In the genomic region with DNA sequence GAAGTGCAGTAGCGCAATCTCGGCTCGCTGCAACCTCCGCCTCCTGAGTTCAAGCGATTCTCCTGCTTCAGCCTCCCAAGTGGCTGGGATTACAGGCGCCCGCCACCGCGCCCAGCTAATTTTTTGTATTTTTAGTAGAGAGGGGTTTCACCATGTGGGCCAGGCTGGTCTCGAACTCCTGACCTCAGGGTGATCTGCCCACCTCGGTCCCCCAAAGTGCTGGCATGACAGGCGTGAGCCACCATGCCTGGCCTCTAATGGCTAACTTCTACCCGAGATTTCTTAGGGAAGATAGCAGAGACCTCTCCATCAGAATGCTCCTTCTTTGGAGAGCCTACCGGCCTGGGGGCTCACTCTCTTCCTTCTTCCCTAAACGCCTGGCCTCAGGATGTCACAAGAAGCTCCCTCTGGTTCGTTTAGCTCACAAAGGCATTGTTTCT, we compare ENCODE assay signal across 6 cellular contexts. TPM values are rescaled to one million over a fixed set of nuclear protein-coding genes. Genes with fewer than 3 reads are reported as not detected.
DNase-seq lines count a peak whose midpoint lies in the region; ATAC-seq, FAIRE-seq and TF ChIP-seq lines count a peak whose summit lies in the region.
"Not testable (repeated sequence)": the region's sequence is repeated elsewhere in the genome, so short reads cannot be mapped to it uniquely, and the experiment has no call there.

No MANE protein-coding gene starts in this region.

- not testable (repeated sequence) for FAIRE-seq in GM12878 (lab: Jason Lieb, UNC)

- ATAC-seq in GM12878, heart right ventricle: not testable (repeated sequence)

- not testable (repeated sequence) for H3K36me3 ChIP-seq in SK-N-SH (replicated peaks in 1 of 2; ENCODE audit: control insufficient read depth in 1 of 2, insufficient read depth in 2 of 2, low read length in 1 of 2); GM12878 (ENCODE audit: control insufficient read depth in 2 of 2, insufficient read depth in 2 of 2, low read length in 1 of 2)
- H3K36me3 ChIP-seq in heart right ventricle (peaks cover 0 to 23% (median 15%) of the 10 kb centered on the region in 9 donors), thyroid gland (peaks cover 10 to 11% of the 10 kb centered on the region in 2 donors)

- BruUV-seq in GM12878 (replicated peaks; lab: Mats Ljungman, UMichigan), result not testable (repeated sequence)

- H3K9me3 ChIP-seq in SK-N-SH; GM12878 (replicated peaks; ENCODE audit: control insufficient read depth, insufficient read depth, low read length); heart right ventricle; thyroid gland: not testable (repeated sequence)

- H2AFZ ChIP-seq in SK-N-SH (ENCODE audit: low read depth), result peak overlapping the region; percentile 97
- H2AFZ ChIP-seq in GM12878 (ENCODE audit: control insufficient read depth, low read depth, low read length), result peak overlapping the region; percentile 98

- H3K4me1 Mint-ChIP-seq in neural crest cell, result peaks cover 33% of the 10 kb centered on the region

- CTCF ChIA-PET in SK-N-SH (lab: Yijun Ruan, JAX) (interaction anchor here (0.7 to 2.7 kb wide), 17 partner anchors 9 to 1089 kb away, joined by 3 to 14 read pairs (median 4); a partner anchor contains a TSS), GM12878 (lab: Yijun Ruan, JAX) (interaction anchor here (0.6 to 2.3 kb wide), 8 partner anchors 10 to 266 kb away, joined by 3 to 17 read pairs (median 6); a partner anchor contains a TSS)

- H3K9me2 ChIP-seq in SK-N-SH, result not testable (repeated sequence)

- H3K4me3 ChIP-seq in GM12864 (ENCODE audit: low read depth, low read length) (peak overlapping the region; percentile 73), SK-N-SH (ENCODE audit: low read depth in 2 of 2, low read length in 1 of 2) (peak overlapping the region; percentile 78 to 85), GM12878 (peak overlapping the region; percentile 94), heart right ventricle (peak overlapping the region; percentile 4 to 93 (median 76)), thyroid gland (replicated peaks in 1 of 3) (peak overlapping the region in 1 of 3 donors; percentile 24)

- not testable (repeated sequence) for TF ChIP-seq RAD21 in SK-N-SH (IDR thresholded peaks at IDR 0.05; ENCODE audit: low read length); GM12878 (IDR thresholded peaks at IDR 0.05; ENCODE audit: insufficient read depth, low read depth, low read length)

- not testable (repeated sequence) for TF ChIP-seq EP300 in SK-N-SH (IDR thresholded peaks at IDR 0.05; ENCODE audit: borderline replicate concordance in 1 of 2, low read depth in 1 of 2, low read length in 1 of 2); GM12878 (IDR thresholded peaks at IDR 0.05; ENCODE audit: borderline replicate concordance in 1 of 2, control insufficient read depth in 1 of 2, low read depth in 2 of 2, low read length in 2 of 2)

- SMC1A ChIA-PET in GM12878 (lab: Charles Lee; ENCODE audit: uncharacterized antibody, unreplicated experiment), result interaction anchor here (0.5 to 2.9 kb wide), 9 partner anchors 27 to 935 kb away, joined by 3 to 24 read pairs (median 5); a partner anchor contains a TSS

- POLR2A ChIA-PET in SK-N-SH (lab: Yijun Ruan, JAX), result interaction anchor here (1.3 to 2.4 kb wide), 2 partner anchors 16 to 29 kb away, joined by 4 to 16 read pairs; no protein-coding TSS in a partner anchor
- POLR2A ChIA-PET in GM12878 (lab: Charles Lee), result interaction anchor here (0.6 to 2.5 kb wide), 13 partner anchors 12 to 347 kb away, joined by 3 to 22 read pairs (median 3); a partner anchor contains a TSS

- H3K4me1 ChIP-seq in SK-N-SH (ENCODE audit: control insufficient read depth in 1 of 2, insufficient read depth in 2 of 2, low read depth in 1 of 2, low read length in 1 of 2) (peaks cover 0 to 14% of the 10 kb centered on the region in 2 experiments; a peak in 1 of 4 replicates), GM12878 (ENCODE audit: control insufficient read depth, insufficient read depth, low read length) (peaks cover 11% of the 10 kb centered on the region), heart right ventricle (peaks cover 8 to 29% (median 21%) of the 10 kb centered on the region in 9 donors), thyroid gland (peaks cover 17 to 22% of the 10 kb centered on the region in 2 donors)

- H4K20me1 ChIP-seq in SK-N-SH (ENCODE audit: insufficient read depth); GM12878 (ENCODE audit: control insufficient read depth, insufficient read depth): not testable (repeated sequence)

- H3F3A ChIP-seq in SK-N-SH (replicated peaks; ENCODE audit: insufficient read depth), result peaks cover 15% of the 10 kb centered on the region

- in situ Hi-C loops in GM12878 (cut with MboI), result not testable (repeated sequence)

- peak overlapping the region; percentile 66; the same call in 1 of the 2 replicates for H3K9ac ChIP-seq in SK-N-SH
- peak overlapping the region; percentile 73; the same call in 1 of the 2 replicates for H3K9ac ChIP-seq in GM12878 (ENCODE audit: control insufficient read depth, insufficient read depth, low read length)

- H3K27me3 ChIP-seq in SK-N-SH (ENCODE audit: insufficient read depth); GM12878 (replicated peaks in 1 of 2; ENCODE audit: control insufficient read depth in 2 of 2, insufficient read depth in 2 of 2, low read length in 1 of 2); heart right ventricle; thyroid gland: not testable (repeated sequence)

- RAD21 ChIA-PET in GM12878 (lab: Charles Lee; ENCODE audit: unreplicated experiment), result interaction anchor here (0.6 to 0.7 kb wide), 2 partner anchors 27 to 108 kb away, joined by 3 read pairs; a partner anchor contains a TSS

- H3K27ac ChIP-seq in SK-N-SH (ENCODE audit: low read depth in 2 of 2, low read length in 1 of 2) (peak overlapping the region; percentile 79 to 81), heart right ventricle (peak overlapping the region in 9 of 10 donors; percentile 30 to 90 (median 66)), thyroid gland (peak overlapping the region; percentile 36 to 85 (median 84))
- not testable (repeated sequence) for H3K27ac ChIP-seq in GM12878 (ENCODE audit: control insufficient read depth, insufficient read depth)

- H3K4me2 ChIP-seq in SK-N-SH (peak overlapping the region; percentile 86), GM12878 (ENCODE audit: control insufficient read depth, insufficient read depth) (peak overlapping the region; percentile 99; the same call in 1 of the 2 replicates)

- peak overlapping the region; percentile 97 for H3K4me3 Mint-ChIP-seq in neural crest cell

- not testable (repeated sequence) for DNase-seq in GM12864 (ENCODE audit: low read depth); GM12878 (ENCODE audit: low read depth, low spot score); heart right ventricle; neural crest cell (ENCODE audit: low read depth, low spot score); thyroid gland
- peak; percentile 17 for DNase-seq in SK-N-SH

- intact Hi-C loops in GM12878 (cut with micrococcal nuclease; ENCODE audit: unreplicated experiment), result not testable (repeated sequence)
- intact Hi-C loops in heart right ventricle (cut with DNase I) (loop anchor here in 2 of 10 donors (1.0 to 10.0 kb wide), 2 partner anchors 29 to 179 kb away; a partner anchor contains a TSS), thyroid gland (cut with DNase I) (loop anchor here (5.0 kb wide), 1 partner anchor 33 kb away; a partner anchor contains a TSS)

- H3K27me3 Mint-ChIP-seq in neural crest cell (ENCODE audit: low read depth), result not testable (repeated sequence)

- H3K9me3 Mint-ChIP-seq in neural crest cell, result not testable (repeated sequence)

- TF ChIP-seq POLR2A in GM12878 (IDR thresholded peaks at IDR 0.05; ENCODE audit: low read depth, low read length); thyroid gland (IDR thresholded peaks at IDR 0.05): not testable (repeated sequence)

- not testable (repeated sequence) for H3K79me2 ChIP-seq in SK-N-SH (ENCODE audit: insufficient read depth); GM12878 (ENCODE audit: control insufficient read depth, insufficient read depth, low read length)

- peak overlapping the region; percentile 98 for H3K27ac Mint-ChIP-seq in neural crest cell (ENCODE audit: unreplicated experiment)

- 23% methylated on average over 15 of the region's 16 CpGs for WGBS in SK-N-SH (ENCODE audit: low lambda C conversion rate)
- WGBS in GM12878 (ENCODE audit: insufficient coverage, insufficient replicate concordance, low lambda C conversion rate, missing lambda C conversion rate), result 3% methylated on average over 16 of the region's 16 CpGs
- 16 to 18% methylated on average over 16 of the region's 16 CpGs for WGBS in heart right ventricle, 2 donors
- WGBS in thyroid gland, 2 donors, result 13 to 17% methylated on average over 16 of the region's 16 CpGs

- not testable (repeated sequence) for TF ChIP-seq CTCF in GM12864 (IDR thresholded peaks at IDR 0.05; ENCODE audit: low read depth, low read length, missing control alignments); SK-N-SH (IDR thresholded peaks at IDR 0.05); GM12878 (IDR thresholded peaks at IDR 0.05 in 2 of 3, conservative IDR thresholded peaks at IDR 0.05 in 1 of 3; ENCODE audit: control insufficient read depth in 2 of 3, extremely low read depth in 1 of 3, insufficient read depth in 1 of 3, low read depth in 3 of 3, low read length in 3 of 3); heart right ventricle (IDR thresholded peaks at IDR 0.05); neural crest cell (conservative IDR thresholded peaks at IDR 0.05); thyroid gland (IDR thresholded peaks at IDR 0.05)

- not testable (repeated sequence) for H3K36me3 Mint-ChIP-seq in neural crest cell (ENCODE audit: low read depth)

RNA-seq across cellular contexts. Expression of a gene that starts 1.5 kb away (rescaled TPM):
- 42.2 and 43.0 TPM in 2 replicates for polyA plus RNA-seq in SK-N-SH (2012; rRNA removed)
- polyA plus RNA-seq in SK-N-SH (2012; cell fraction: cytosol; rRNA removed), result 26.4 and 32.7 TPM in 2 replicates
- 31.9 and 35.3 TPM in 2 replicates for polyA plus RNA-seq in SK-N-SH (2012; cell fraction: nucleus; rRNA removed)
- 19.6 and 19.9 TPM in 2 replicates for total RNA-seq in GM12878 (2013; cell fraction: nucleolus; rRNA removed)
- 24.6 and 26.9 TPM in 2 replicates for total RNA-seq in GM12878 (2014; rRNA removed)
- 18.8 and 20.3 TPM in 2 replicates for total RNA-seq in GM12878 (2014; rRNA removed; fragmentation: Illumina TruSeq; extraction: Trizol)
- total RNA-seq in GM12878 (2021), result 22.5 and 22.7 TPM in 2 replicates
- polyA plus RNA-seq in GM12878 (2011; ENCODE audit: low read depth), result 17.0 TPM
- polyA plus RNA-seq in GM12878 (2011; rRNA removed), result 13.0 and 22.4 TPM in 2 replicates
- 31.4 and 33.5 TPM in 2 replicates for polyA plus RNA-seq in GM12878 (2011; cell fraction: cytosol; rRNA removed)
- 16.9 and 20.6 TPM in 2 replicates for polyA plus RNA-seq in GM12878 (2011; cell fraction: nucleus; rRNA removed)
- polyA plus RNA-seq in GM12878 (2012), result 24.3 and 29.0 TPM in 2 replicates
- 16.3 and 21.5 TPM in 2 replicates for polyA plus RNA-seq in GM12878 (2014; fragmentation: Illumina TruSeq; extraction: Trizol)
- 10 to 100 TPM in 1 of 2 experiments, 1 to 10 TPM in 1; 7.2 to 12.5 TPM for polyA plus RNA-seq in GM12878 (2014; fragmentation: Nextera tagmentation; extraction: Ambion mirVana)
- polyA plus RNA-seq in GM12878 (2014; rRNA removed), result 26.7 and 28.1 TPM in 2 replicates
- 10 to 100 TPM; 18.5 to 21.8 TPM for polyA plus RNA-seq in GM12878 (2016; fragmentation: Nextera tagmentation; extraction: Ambion mirVana)
- 17.0 and 28.1 TPM in 2 replicates for polyA minus RNA-seq in GM12878 (2011; rRNA and poly(A)+ RNA removed)
- 4.1 and 7.6 TPM in 2 replicates for polyA minus RNA-seq in GM12878 (2011; cell fraction: cytosol; rRNA and poly(A)+ RNA removed)
- polyA minus RNA-seq in GM12878 (2011; cell fraction: nucleus; rRNA and poly(A)+ RNA removed), result 7.3 and 8.6 TPM in 2 replicates
- total RNA-seq in heart right ventricle, result 10 to 100 TPM; 18.1 to 32.4 (median 22.3) TPM
- polyA plus RNA-seq in heart right ventricle, result 10 to 100 TPM; 15.7 to 48.0 TPM
- 46.3 and 49.9 TPM in 2 replicates for total RNA-seq in neural crest cell
- total RNA-seq in thyroid gland, result 10 to 100 TPM; 54.4 to 98.1 (median 65.9) TPM

RNA-seq across cellular contexts. Expression of a gene that starts 14.7 kb away (rescaled TPM):
- polyA plus RNA-seq in SK-N-SH (2012; rRNA removed), result 0.26 and 0.49 TPM in 2 replicates
- polyA plus RNA-seq in SK-N-SH (2012; cell fraction: cytosol; rRNA removed), result 0.18 and 0.26 TPM in 2 replicates
- 0.40 and 0.66 TPM in 2 replicates for polyA plus RNA-seq in SK-N-SH (2012; cell fraction: nucleus; rRNA removed)
- not detected in 2 replicates for total RNA-seq in GM12878 (2013; cell fraction: nucleolus; rRNA removed)
- total RNA-seq in GM12878 (2014; rRNA removed), result 0.06 TPM in 1 of 2 replicates, not detected in the other
- total RNA-seq in GM12878 (2014; rRNA removed; fragmentation: Illumina TruSeq; extraction: Trizol), result 0.09 TPM in 1 of 2 replicates, not detected in the other
- 0.18 and 0.56 TPM in 2 replicates for total RNA-seq in GM12878 (2021)
- not detected for polyA plus RNA-seq in GM12878 (2011; ENCODE audit: low read depth)
- polyA plus RNA-seq in GM12878 (2011; rRNA removed), result 0.04 TPM in 1 of 2 replicates, not detected in the other
- polyA plus RNA-seq in GM12878 (2011; cell fraction: cytosol; rRNA removed), result 0.03 TPM in 2 replicates
- polyA plus RNA-seq in GM12878 (2011; cell fraction: nucleus; rRNA removed), result 0.41 TPM in 1 of 2 replicates, not detected in the other
- polyA plus RNA-seq in GM12878 (2012), result not detected in 2 replicates
- 0.15 TPM in 1 of 2 replicates, not detected in the other for polyA plus RNA-seq in GM12878 (2014; fragmentation: Illumina TruSeq; extraction: Trizol)
- under 1 TPM in 1 of 2 experiments, not detected in 1; 0.05 TPM for polyA plus RNA-seq in GM12878 (2014; fragmentation: Nextera tagmentation; extraction: Ambion mirVana)
- polyA plus RNA-seq in GM12878 (2014; rRNA removed), result 0.19 and 0.24 TPM in 2 replicates
- polyA plus RNA-seq in GM12878 (2016; fragmentation: Nextera tagmentation; extraction: Ambion mirVana), result under 1 TPM in 1 of 2 experiments, not detected in 1; 0.16 TPM
- 0.46 TPM in 1 of 2 replicates, not detected in the other for polyA minus RNA-seq in GM12878 (2011; rRNA and poly(A)+ RNA removed)
- polyA minus RNA-seq in GM12878 (2011; cell fraction: cytosol; rRNA and poly(A)+ RNA removed), result not detected in 2 replicates
- not detected in 2 replicates for polyA minus RNA-seq in GM12878 (2011; cell fraction: nucleus; rRNA and poly(A)+ RNA removed)
- under 1 TPM in 2 of 10 donors, not detected in 8; 0.14 to 0.24 TPM for total RNA-seq in heart right ventricle
- polyA plus RNA-seq in heart right ventricle, result under 1 TPM in 1 of 2 donors, not detected in 1; 0.03 TPM
- 0.32 and 0.84 TPM in 2 replicates for total RNA-seq in neural crest cell
- total RNA-seq in thyroid gland, result 10 to 100 TPM in 2 of 4 donors, 1 to 10 TPM in 2; 1.6 to 16.2 (median 7.7) TPM

RNA-seq across cellular contexts. Expression of a gene that starts 33.4 kb away (rescaled TPM):
- polyA plus RNA-seq in SK-N-SH (2012; rRNA removed), result 50.1 and 72.0 TPM in 2 replicates
- polyA plus RNA-seq in SK-N-SH (2012; cell fraction: cytosol; rRNA removed), result 25.3 and 39.7 TPM in 2 replicates
- polyA plus RNA-seq in SK-N-SH (2012; cell fraction: nucleus; rRNA removed), result 209 and 212 TPM in 2 replicates
- 47.5 and 55.2 TPM in 2 replicates for total RNA-seq in GM12878 (2013; cell fraction: nucleolus; rRNA removed)
- total RNA-seq in GM12878 (2014; rRNA removed), result 42.6 and 46.3 TPM in 2 replicates
- 18.3 and 20.9 TPM in 2 replicates for total RNA-seq in GM12878 (2014; rRNA removed; fragmentation: Illumina TruSeq; extraction: Trizol)
- total RNA-seq in GM12878 (2021), result 50.3 and 53.2 TPM in 2 replicates
- polyA plus RNA-seq in GM12878 (2011; ENCODE audit: low read depth), result 23.2 TPM
- polyA plus RNA-seq in GM12878 (2011; rRNA removed), result 17.9 and 31.5 TPM in 2 replicates
- polyA plus RNA-seq in GM12878 (2011; cell fraction: cytosol; rRNA removed), result 38.3 and 47.1 TPM in 2 replicates
- 134 and 176 TPM in 2 replicates for polyA plus RNA-seq in GM12878 (2011; cell fraction: nucleus; rRNA removed)
- polyA plus RNA-seq in GM12878 (2012), result 41.2 and 41.8 TPM in 2 replicates
- polyA plus RNA-seq in GM12878 (2014; fragmentation: Illumina TruSeq; extraction: Trizol), result 13.4 and 32.5 TPM in 2 replicates
- polyA plus RNA-seq in GM12878 (2014; fragmentation: Nextera tagmentation; extraction: Ambion mirVana), result 1 to 10 TPM; 1.7 to 5.2 TPM
- 40.1 and 41.0 TPM in 2 replicates for polyA plus RNA-seq in GM12878 (2014; rRNA removed)
- polyA plus RNA-seq in GM12878 (2016; fragmentation: Nextera tagmentation; extraction: Ambion mirVana), result 10 to 100 TPM; 40.6 to 46.8 TPM
- polyA minus RNA-seq in GM12878 (2011; rRNA and poly(A)+ RNA removed), result 52.4 and 71.9 TPM in 2 replicates
- 26.7 and 32.2 TPM in 2 replicates for polyA minus RNA-seq in GM12878 (2011; cell fraction: cytosol; rRNA and poly(A)+ RNA removed)
- 17.5 and 29.8 TPM in 2 replicates for polyA minus RNA-seq in GM12878 (2011; cell fraction: nucleus; rRNA and poly(A)+ RNA removed)
- total RNA-seq in heart right ventricle, result 10 to 100 TPM in 9 of 10 donors, 1 to 10 TPM in 1; 6.4 to 18.7 (median 14.2) TPM
- polyA plus RNA-seq in heart right ventricle, result 10 to 100 TPM; 13.2 to 21.7 TPM
- total RNA-seq in neural crest cell, result 202 and 205 TPM in 2 replicates
- 10 to 100 TPM; 26.9 to 47.7 (median 38.7) TPM for total RNA-seq in thyroid gland

RNA-seq across cellular contexts. Expression of a gene that starts 36.6 kb away (rescaled TPM):
- polyA plus RNA-seq in SK-N-SH (2012; rRNA removed), result 52.4 and 96.3 TPM in 2 replicates
- polyA plus RNA-seq in SK-N-SH (2012; cell fraction: cytosol; rRNA removed), result 52.5 and 64.0 TPM in 2 replicates
- polyA plus RNA-seq in SK-N-SH (2012; cell fraction: nucleus; rRNA removed), result 58.0 and 64.5 TPM in 2 replicates
- 55.2 and 66.8 TPM in 2 replicates for total RNA-seq in GM12878 (2013; cell fraction: nucleolus; rRNA removed)
- total RNA-seq in GM12878 (2014; rRNA removed), result 23.5 and 24.0 TPM in 2 replicates
- total RNA-seq in GM12878 (2014; rRNA removed; fragmentation: Illumina TruSeq; extraction: Trizol), result 5.9 and 8.1 TPM in 2 replicates
- 27.2 and 29.3 TPM in 2 replicates for total RNA-seq in GM12878 (2021)
- 8.8 TPM for polyA plus RNA-seq in GM12878 (2011; ENCODE audit: low read depth)
- 5.1 and 12.8 TPM in 2 replicates for polyA plus RNA-seq in GM12878 (2011; rRNA removed)
- 11.5 and 13.7 TPM in 2 replicates for polyA plus RNA-seq in GM12878 (2011; cell fraction: cytosol; rRNA removed)
- polyA plus RNA-seq in GM12878 (2011; cell fraction: nucleus; rRNA removed), result 42.5 and 57.1 TPM in 2 replicates
- 20.1 and 23.6 TPM in 2 replicates for polyA plus RNA-seq in GM12878 (2012)
- polyA plus RNA-seq in GM12878 (2014; fragmentation: Illumina TruSeq; extraction: Trizol), result 1.00 and 4.6 TPM in 2 replicates
- polyA plus RNA-seq in GM12878 (2014; fragmentation: Nextera tagmentation; extraction: Ambion mirVana), result under 1 TPM; 0.11 to 0.33 TPM
- 12.7 and 17.7 TPM in 2 replicates for polyA plus RNA-seq in GM12878 (2014; rRNA removed)
- 10 to 100 TPM; 39.1 to 40.5 TPM for polyA plus RNA-seq in GM12878 (2016; fragmentation: Nextera tagmentation; extraction: Ambion mirVana)
- 14.0 and 14.9 TPM in 2 replicates for polyA minus RNA-seq in GM12878 (2011; rRNA and poly(A)+ RNA removed)
- 14.2 and 14.9 TPM in 2 replicates for polyA minus RNA-seq in GM12878 (2011; cell fraction: cytosol; rRNA and poly(A)+ RNA removed)
- 45.8 and 51.9 TPM in 2 replicates for polyA minus RNA-seq in GM12878 (2011; cell fraction: nucleus; rRNA and poly(A)+ RNA removed)
- 100 to 1,000 TPM; 126 to 258 (median 169) TPM for total RNA-seq in heart right ventricle
- 100 to 1,000 TPM in 1 of 2 donors, 10 to 100 TPM in 1; 16.9 to 122 TPM for polyA plus RNA-seq in heart right ventricle
- 78.5 and 82.5 TPM in 2 replicates for total RNA-seq in neural crest cell
- 100 to 1,000 TPM; 194 to 330 (median 256) TPM for total RNA-seq in thyroid gland

RNA-seq across cellular contexts. Expression of a gene that starts 37.7 kb away (rescaled TPM):
- polyA plus RNA-seq in SK-N-SH (2012; rRNA removed) (8.3 and 8.4 TPM in 2 replicates), GM12878 (2011; rRNA removed) (0.76 and 2.1 TPM in 2 replicates), GM12878 (2014; fragmentation: Illumina TruSeq; extraction: Trizol) (0.24 and 1.4 TPM in 2 replicates), GM12878 (2014; fragmentation: Nextera tagmentation; extraction: Ambion mirVana) (not detected), GM12878 (2014; rRNA removed) (2.2 and 3.5 TPM in 2 replicates), GM12878 (2016; fragmentation: Nextera tagmentation; extraction: Ambion mirVana) (not detected), heart right ventricle (1 to 10 TPM; 2.0 TPM)
- polyA plus RNA-seq in SK-N-SH (2012; cell fraction: cytosol; rRNA removed), result 4.5 and 8.4 TPM in 2 replicates
- 4.9 and 7.0 TPM in 2 replicates for polyA plus RNA-seq in SK-N-SH (2012; cell fraction: nucleus; rRNA removed)
- 1.4 and 1.6 TPM in 2 replicates for total RNA-seq in GM12878 (2013; cell fraction: nucleolus; rRNA removed)
- total RNA-seq in GM12878 (2014; rRNA removed) (1.3 and 1.5 TPM in 2 replicates), GM12878 (2014; rRNA removed; fragmentation: Illumina TruSeq; extraction: Trizol) (0.46 and 0.81 TPM in 2 replicates), GM12878 (2021) (3.5 and 4.5 TPM in 2 replicates), heart right ventricle (1 to 10 TPM; 1.5 to 4.9 (median 2.8) TPM), neural crest cell (60.8 and 61.1 TPM in 2 replicates), thyroid gland (1 to 10 TPM in 3 of 4 donors, under 1 TPM in 1; 0.94 to 2.9 (median 1.5) TPM)
- polyA plus RNA-seq in GM12878 (2011; ENCODE audit: low read depth), result 0.79 TPM
- polyA plus RNA-seq in GM12878 (2011; cell fraction: cytosol; rRNA removed), result 2.4 and 2.8 TPM in 2 replicates
- polyA plus RNA-seq in GM12878 (2011; cell fraction: nucleus; rRNA removed), result 3.7 and 4.8 TPM in 2 replicates
- 2.8 and 3.3 TPM in 2 replicates for polyA plus RNA-seq in GM12878 (2012)
- 3.7 and 4.9 TPM in 2 replicates for polyA minus RNA-seq in GM12878 (2011; rRNA and poly(A)+ RNA removed)
- polyA minus RNA-seq in GM12878 (2011; cell fraction: cytosol; rRNA and poly(A)+ RNA removed), result 2.4 and 2.8 TPM in 2 replicates
- polyA minus RNA-seq in GM12878 (2011; cell fraction: nucleus; rRNA and poly(A)+ RNA removed), result 3.6 and 5.5 TPM in 2 replicates
